Comparison of ENCODE assay signal across 1 cellular context in the genomic region with DNA sequence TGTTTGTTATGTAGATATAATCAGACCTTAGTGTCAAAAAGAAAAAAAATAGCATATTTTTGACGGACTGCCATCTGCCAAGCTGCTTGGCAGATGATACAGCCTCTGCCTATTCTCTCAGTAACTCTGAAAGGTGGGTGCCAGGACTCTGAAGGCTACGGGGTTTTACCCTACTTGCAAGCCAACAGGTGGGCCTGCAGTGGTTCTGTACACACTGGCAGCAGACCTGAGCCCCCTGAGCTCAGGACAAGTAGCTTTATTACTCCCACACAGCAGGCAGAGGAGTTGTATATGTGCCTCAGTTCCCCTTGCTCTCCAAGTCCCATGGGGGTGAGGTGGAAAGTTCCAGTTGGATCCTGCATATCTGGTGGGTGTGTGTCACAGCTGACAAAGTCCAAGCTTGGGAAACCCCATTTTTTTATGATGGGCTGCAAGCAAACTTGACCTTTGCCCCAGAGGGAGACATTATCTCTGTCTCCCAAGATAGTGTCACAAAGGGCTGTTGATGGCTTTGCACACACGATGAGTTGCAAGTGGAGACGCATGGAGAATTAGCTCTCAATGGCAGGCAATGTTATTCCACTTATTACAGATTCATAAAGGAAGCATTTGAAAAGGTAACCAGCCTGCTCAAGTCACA.
TF ChIP-seq lines count a peak whose summit lies in the region.

No MANE protein-coding gene starts in this region.

TF ChIP-seq in HepG2, 621 proteins besides CTCF, POLR2A, EP300 and RAD21 (continued from another document and continues in another):
- TF ChIP-seq, protein P1, sequence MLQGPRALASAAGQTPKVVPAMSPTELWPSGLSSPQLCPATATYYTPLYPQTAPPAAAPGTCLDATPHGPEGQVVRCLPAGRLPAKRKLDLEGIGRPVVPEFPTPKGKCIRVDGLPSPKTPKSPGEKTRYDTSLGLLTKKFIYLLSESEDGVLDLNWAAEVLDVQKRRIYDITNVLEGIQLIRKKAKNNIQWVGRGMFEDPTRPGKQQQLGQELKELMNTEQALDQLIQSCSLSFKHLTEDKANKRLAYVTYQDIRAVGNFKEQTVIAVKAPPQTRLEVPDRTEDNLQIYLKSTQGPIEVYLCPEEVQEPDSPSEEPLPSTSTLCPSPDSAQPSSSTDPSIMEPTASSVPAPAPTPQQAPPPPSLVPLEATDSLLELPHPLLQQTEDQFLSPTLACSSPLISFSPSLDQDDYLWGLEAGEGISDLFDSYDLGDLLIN (CRISPR knock-in tag; IDR thresholded peaks at IDR 0.05; ENCODE audit: borderline replicate concordance) = no peak
- TF ChIP-seq ASH2L (IDR thresholded peaks at IDR 0.05; ENCODE audit: insufficient read length, low read depth, low read length) (peak; percentile 67), ZNF367 (CRISPR knock-in tag; IDR thresholded peaks at IDR 0.05; ENCODE audit: borderline replicate concordance) (no peak), HOXA3 (CRISPR knock-in tag; IDR thresholded peaks at IDR 0.05) (peak; percentile 86), TSC22D2 (CRISPR knock-in tag; IDR thresholded peaks at IDR 0.05; ENCODE audit: borderline replicate concordance) (no peak), ZNF841 (CRISPR knock-in tag; IDR thresholded peaks at IDR 0.05; ENCODE audit: borderline replicate concordance) (no peak), NFRKB (IDR thresholded peaks at IDR 0.05) (no peak), CREM (IDR thresholded peaks at IDR 0.05) (peak; percentile 69; the same call in 1 of the 2 replicates), CREM (CRISPR knock-in tag; IDR thresholded peaks at IDR 0.05) (no peak), SMC3 (IDR thresholded peaks at IDR 0.05; ENCODE audit: low read length) (peak; percentile 9; the same call in 1 of the 2 replicates), HNF4A (CRISPR knock-in tag; IDR thresholded peaks at IDR 0.05) (peak; percentile 98), FOXA1 (IDR thresholded peaks at IDR 0.05) (no peak), FOXA1 (CRISPR knock-in tag; IDR thresholded peaks at IDR 0.05) (peak; percentile 69), AKAP8 (CRISPR knock-in tag; IDR thresholded peaks at IDR 0.05) (peak; percentile 78; the same call in 1 of the 2 replicates), PCBP1 (IDR thresholded peaks at IDR 0.05; ENCODE audit: borderline replicate concordance, low read depth, low read length) (no peak), ZIK1 (CRISPR knock-in tag; IDR thresholded peaks at IDR 0.05; ENCODE audit: borderline replicate concordance, low read depth) (no peak), AGO2 (optimal IDR thresholded peaks at IDR 0.05; ENCODE audit: low read depth, low read length) (no peak), PAWR (CRISPR knock-in tag; IDR thresholded peaks at IDR 0.05; ENCODE audit: borderline replicate concordance) (no peak), ZNF354B (CRISPR knock-in tag; IDR thresholded peaks at IDR 0.05) (0 out of 2 replicates have a peak, but pooled peaks have one; percentile 7), ZNF253 (CRISPR knock-in tag; IDR thresholded peaks at IDR 0.05; ENCODE audit: borderline replicate concordance) (no peak), RNF2 (conservative IDR thresholded peaks at IDR 0.05; ENCODE audit: low read depth) (no peak), PRMT3 (CRISPR knock-in tag; IDR thresholded peaks at IDR 0.05; ENCODE audit: borderline replicate concordance, low read depth) (no peak), ELF1 (CRISPR knock-in tag; IDR thresholded peaks at IDR 0.05) (0 out of 2 replicates have a peak, but pooled peaks have one; percentile 18), ZFAT (CRISPR knock-in tag; conservative IDR thresholded peaks at IDR 0.05) (no peak), ZBTB21 (CRISPR knock-in tag; IDR thresholded peaks at IDR 0.05) (0 out of 2 replicates have a peak, but pooled peaks have one; percentile 22), NCOR1 (IDR thresholded peaks at IDR 0.05; ENCODE audit: borderline replicate concordance, low read length) (peak; percentile 92), LCORL (IDR thresholded peaks at IDR 0.05) (no peak), LCORL (CRISPR knock-in tag; IDR thresholded peaks at IDR 0.05) (peak; percentile 81), GABPB1 (CRISPR knock-in tag; IDR thresholded peaks at IDR 0.05) (no peak)
- TF ChIP-seq, protein P2, sequence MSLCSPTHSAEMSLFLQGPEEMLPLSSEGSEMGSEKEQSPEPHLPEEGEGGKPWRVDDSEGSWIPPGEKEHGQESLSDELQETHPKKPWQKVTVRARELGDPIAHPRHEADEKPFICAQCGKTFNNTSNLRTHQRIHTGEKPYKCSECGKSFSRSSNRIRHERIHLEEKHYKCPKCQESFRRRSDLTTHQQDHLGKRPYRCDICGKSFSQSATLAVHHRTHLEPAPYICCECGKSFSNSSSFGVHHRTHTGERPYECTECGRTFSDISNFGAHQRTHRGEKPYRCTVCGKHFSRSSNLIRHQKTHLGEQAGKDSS (CRISPR knock-in tag; IDR thresholded peaks at IDR 0.05; ENCODE audit: borderline replicate concordance, low read depth) = 0 out of 2 replicates have a peak, but pooled peaks have one; percentile 44
- TF ChIP-seq, protein P3, sequence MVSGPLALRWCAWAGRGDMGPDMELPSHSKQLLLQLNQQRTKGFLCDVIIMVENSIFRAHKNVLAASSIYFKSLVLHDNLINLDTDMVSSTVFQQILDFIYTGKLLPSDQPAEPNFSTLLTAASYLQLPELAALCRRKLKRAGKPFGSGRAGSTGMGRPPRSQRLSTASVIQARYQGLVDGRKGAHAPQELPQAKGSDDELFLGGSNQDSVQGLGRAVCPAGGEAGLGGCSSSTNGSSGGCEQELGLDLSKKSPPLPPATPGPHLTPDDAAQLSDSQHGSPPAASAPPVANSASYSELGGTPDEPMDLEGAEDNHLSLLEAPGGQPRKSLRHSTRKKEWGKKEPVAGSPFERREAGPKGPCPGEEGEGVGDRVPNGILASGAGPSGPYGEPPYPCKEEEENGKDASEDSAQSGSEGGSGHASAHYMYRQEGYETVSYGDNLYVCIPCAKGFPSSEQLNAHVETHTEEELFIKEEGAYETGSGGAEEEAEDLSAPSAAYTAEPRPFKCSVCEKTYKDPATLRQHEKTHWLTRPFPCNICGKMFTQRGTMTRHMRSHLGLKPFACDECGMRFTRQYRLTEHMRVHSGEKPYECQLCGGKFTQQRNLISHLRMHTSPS (CRISPR knock-in tag; IDR thresholded peaks at IDR 0.05; ENCODE audit: low read depth) = no peak
- TF ChIP-seq, protein P4, sequence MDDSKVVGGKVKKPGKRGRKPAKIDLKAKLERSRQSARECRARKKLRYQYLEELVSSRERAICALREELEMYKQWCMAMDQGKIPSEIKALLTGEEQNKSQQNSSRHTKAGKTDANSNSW (CRISPR knock-in tag; IDR thresholded peaks at IDR 0.05; ENCODE audit: borderline replicate concordance) = no peak
- TF ChIP-seq, protein P5, sequence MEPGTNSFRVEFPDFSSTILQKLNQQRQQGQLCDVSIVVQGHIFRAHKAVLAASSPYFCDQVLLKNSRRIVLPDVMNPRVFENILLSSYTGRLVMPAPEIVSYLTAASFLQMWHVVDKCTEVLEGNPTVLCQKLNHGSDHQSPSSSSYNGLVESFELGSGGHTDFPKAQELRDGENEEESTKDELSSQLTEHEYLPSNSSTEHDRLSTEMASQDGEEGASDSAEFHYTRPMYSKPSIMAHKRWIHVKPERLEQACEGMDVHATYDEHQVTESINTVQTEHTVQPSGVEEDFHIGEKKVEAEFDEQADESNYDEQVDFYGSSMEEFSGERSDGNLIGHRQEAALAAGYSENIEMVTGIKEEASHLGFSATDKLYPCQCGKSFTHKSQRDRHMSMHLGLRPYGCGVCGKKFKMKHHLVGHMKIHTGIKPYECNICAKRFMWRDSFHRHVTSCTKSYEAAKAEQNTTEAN (CRISPR knock-in tag; conservative IDR thresholded peaks at IDR 0.05) = peak; percentile 71; the same call in 1 of the 2 replicates
- TF ChIP-seq, protein P6, sequence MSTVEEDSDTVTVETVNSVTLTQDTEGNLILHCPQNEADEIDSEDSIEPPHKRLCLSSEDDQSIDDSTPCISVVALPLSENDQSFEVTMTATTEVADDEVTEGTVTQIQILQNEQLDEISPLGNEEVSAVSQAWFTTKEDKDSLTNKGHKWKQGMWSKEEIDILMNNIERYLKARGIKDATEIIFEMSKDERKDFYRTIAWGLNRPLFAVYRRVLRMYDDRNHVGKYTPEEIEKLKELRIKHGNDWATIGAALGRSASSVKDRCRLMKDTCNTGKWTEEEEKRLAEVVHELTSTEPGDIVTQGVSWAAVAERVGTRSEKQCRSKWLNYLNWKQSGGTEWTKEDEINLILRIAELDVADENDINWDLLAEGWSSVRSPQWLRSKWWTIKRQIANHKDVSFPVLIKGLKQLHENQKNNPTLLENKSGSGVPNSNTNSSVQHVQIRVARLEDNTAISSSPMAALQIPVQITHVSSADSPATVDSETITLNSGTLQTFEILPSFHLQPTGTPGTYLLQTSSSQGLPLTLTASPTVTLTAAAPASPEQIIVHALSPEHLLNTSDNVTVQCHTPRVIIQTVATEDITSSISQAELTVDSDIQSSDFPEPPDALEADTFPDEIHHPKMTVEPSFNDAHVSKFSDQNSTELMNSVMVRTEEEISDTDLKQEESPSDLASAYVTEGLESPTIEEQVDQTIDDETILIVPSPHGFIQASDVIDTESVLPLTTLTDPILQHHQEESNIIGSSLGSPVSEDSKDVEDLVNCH (CRISPR knock-in tag; IDR thresholded peaks at IDR 0.05) = no peak
- TF ChIP-seq, protein P7, sequence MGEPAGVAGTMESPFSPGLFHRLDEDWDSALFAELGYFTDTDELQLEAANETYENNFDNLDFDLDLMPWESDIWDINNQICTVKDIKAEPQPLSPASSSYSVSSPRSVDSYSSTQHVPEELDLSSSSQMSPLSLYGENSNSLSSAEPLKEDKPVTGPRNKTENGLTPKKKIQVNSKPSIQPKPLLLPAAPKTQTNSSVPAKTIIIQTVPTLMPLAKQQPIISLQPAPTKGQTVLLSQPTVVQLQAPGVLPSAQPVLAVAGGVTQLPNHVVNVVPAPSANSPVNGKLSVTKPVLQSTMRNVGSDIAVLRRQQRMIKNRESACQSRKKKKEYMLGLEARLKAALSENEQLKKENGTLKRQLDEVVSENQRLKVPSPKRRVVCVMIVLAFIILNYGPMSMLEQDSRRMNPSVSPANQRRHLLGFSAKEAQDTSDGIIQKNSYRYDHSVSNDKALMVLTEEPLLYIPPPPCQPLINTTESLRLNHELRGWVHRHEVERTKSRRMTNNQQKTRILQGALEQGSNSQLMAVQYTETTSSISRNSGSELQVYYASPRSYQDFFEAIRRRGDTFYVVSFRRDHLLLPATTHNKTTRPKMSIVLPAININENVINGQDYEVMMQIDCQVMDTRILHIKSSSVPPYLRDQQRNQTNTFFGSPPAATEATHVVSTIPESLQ (CRISPR knock-in tag; conservative IDR thresholded peaks at IDR 0.05) = no peak
- TF ChIP-seq, protein P8, sequence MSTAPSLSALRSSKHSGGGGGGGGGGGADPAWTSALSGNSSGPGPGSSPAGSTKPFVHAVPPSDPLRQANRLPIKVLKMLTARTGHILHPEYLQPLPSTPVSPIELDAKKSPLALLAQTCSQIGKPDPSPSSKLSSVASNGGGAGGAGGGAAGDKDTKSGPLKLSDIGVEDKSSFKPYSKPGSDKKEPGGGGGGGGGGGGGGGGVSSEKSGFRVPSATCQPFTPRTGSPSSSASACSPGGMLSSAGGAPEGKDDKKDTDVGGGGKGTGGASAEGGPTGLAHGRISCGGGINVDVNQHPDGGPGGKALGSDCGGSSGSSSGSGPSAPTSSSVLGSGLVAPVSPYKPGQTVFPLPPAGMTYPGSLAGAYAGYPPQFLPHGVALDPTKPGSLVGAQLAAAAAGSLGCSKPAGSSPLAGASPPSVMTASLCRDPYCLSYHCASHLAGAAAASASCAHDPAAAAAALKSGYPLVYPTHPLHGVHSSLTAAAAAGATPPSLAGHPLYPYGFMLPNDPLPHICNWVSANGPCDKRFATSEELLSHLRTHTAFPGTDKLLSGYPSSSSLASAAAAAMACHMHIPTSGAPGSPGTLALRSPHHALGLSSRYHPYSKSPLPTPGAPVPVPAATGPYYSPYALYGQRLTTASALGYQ (CRISPR knock-in tag; IDR thresholded peaks at IDR 0.05) = peak; percentile 38; the same call in 1 of the 2 replicates
- TF ChIP-seq, protein P9, sequence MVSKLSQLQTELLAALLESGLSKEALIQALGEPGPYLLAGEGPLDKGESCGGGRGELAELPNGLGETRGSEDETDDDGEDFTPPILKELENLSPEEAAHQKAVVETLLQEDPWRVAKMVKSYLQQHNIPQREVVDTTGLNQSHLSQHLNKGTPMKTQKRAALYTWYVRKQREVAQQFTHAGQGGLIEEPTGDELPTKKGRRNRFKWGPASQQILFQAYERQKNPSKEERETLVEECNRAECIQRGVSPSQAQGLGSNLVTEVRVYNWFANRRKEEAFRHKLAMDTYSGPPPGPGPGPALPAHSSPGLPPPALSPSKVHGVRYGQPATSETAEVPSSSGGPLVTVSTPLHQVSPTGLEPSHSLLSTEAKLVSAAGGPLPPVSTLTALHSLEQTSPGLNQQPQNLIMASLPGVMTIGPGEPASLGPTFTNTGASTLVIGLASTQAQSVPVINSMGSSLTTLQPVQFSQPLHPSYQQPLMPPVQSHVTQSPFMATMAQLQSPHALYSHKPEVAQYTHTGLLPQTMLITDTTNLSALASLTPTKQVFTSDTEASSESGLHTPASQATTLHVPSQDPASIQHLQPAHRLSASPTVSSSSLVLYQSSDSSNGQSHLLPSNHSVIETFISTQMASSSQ (IDR thresholded peaks at IDR 0.05; ENCODE audit: low read depth) = 0 out of 2 replicates have a peak, but pooled peaks have one; percentile 25
- TF ChIP-seq, protein P9 (CRISPR knock-in tag; IDR thresholded peaks at IDR 0.05; ENCODE audit: borderline replicate concordance) = peak; percentile 82; the same call in 1 of the 2 replicates
